ENCODE assay signal across 8 cellular contexts in the genomic region with DNA sequence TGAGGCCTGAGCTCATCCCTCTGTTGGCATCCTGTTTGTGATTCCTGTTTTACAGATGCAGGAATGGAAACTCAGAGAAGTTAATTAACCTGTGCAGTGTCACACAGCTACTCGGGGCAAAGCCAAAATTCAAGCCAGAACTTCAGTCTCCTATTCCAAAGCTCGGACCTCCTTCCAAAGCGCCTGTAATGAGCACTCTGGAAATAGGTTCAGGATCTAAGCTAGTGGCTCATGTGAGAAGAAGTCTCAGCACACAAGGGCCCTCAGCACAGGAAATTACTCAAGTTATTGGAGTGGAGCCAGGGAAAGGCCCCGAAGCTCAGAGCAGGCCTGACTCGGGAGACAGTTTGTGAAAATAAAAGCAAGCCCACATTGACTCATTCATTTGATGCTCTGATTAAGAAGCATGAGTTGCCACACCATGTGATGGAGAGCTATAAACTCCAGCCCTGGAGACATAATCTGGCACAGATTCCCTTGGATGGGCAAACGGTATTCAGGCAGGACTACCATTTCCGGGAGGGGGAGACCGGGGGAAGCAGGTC. TPM values are rescaled to one million over a fixed set of nuclear protein-coding genes. Genes with fewer than 3 reads are reported as not detected.
DNase-seq lines count a peak whose midpoint lies in the region; ATAC-seq and TF ChIP-seq lines count a peak whose summit lies in the region.

No MANE protein-coding gene starts in this region.

- H3K9me3 ChIP-seq in subcutaneous abdominal adipose tissue (ENCODE audit: control insufficient read depth in 5 of 5, low read length in 5 of 5): no peaks in the 10 kb centered on the region

- peak overlapping the region; percentile 62 for H3K27ac Mint-ChIP-seq in activated CD8-positive, alpha-beta memory T cell treated with anti-CD3 and anti-CD28 coated beads, Interleukin-2, amount 10 ng/mL, durations not matched to agents 7 days and 5 days
- peak overlapping the region; percentile 74 to 96 (median 84) for H3K27ac Mint-ChIP-seq in nephron

- H3K36me3 ChIP-seq in subcutaneous abdominal adipose tissue (ENCODE audit: control insufficient read depth in 5 of 5, insufficient read depth in 5 of 5, low read length in 5 of 5): no peaks in the 10 kb centered on the region

- no peak overlapping the region for H3K4me3 Mint-ChIP-seq in activated CD8-positive, alpha-beta memory T cell treated with anti-CD3 and anti-CD28 coated beads, Interleukin-2, amount 10 ng/mL, durations not matched to agents 7 days and 5 days
- no peak overlapping the region for H3K4me3 Mint-ChIP-seq in nephron

- DNase-seq in GM12865 (ENCODE audit: low read depth) (peak; percentile 84), NCI-H446 treated with DMSO at 0.1 percent for 48 hours (lab: John Stamatoyannopoulos, UW) (peak; percentile 85), epithelial cell of proximal tubule (ENCODE audit: low read depth) (peak; percentile 100), NCI-H526 treated with DMSO at 0.1 percent for 48 hours (lab: John Stamatoyannopoulos, UW) (no peak)
- peak; percentile 55 for DNase-seq in activated CD8-positive, alpha-beta memory T cell treated with anti-CD3 and anti-CD28 coated beads, Interleukin-2, amount 10 ng/mL, durations not matched to agents 7 days and 5 days

- CTCF ChIA-PET in activated CD8-positive, alpha-beta memory T cell treated with anti-CD3 and anti-CD28 coated beads, Interleukin-2, amount 10 ng/mL, durations not matched to agents 7 days and 5 days (lab: Charles Lee): interaction anchor here (0.6 to 1.0 kb wide), 4 partner anchors 15 to 92 kb away, joined by 3 to 5 read pairs (median 3); no protein-coding TSS in a partner anchor

- H3K4me1 ChIP-seq in subcutaneous abdominal adipose tissue (ENCODE audit: control insufficient read depth in 5 of 5, insufficient read depth in 5 of 5, low read length in 5 of 5): peaks cover 2 to 40% (median 20%) of the 10 kb centered on the region in 5 donors

- ATAC-seq in HG02884 (IDR thresholded peaks at IDR 0.05; ENCODE audit: unreplicated experiment): peak; percentile 85
- peak; percentile 78 for ATAC-seq in activated CD8-positive, alpha-beta memory T cell treated with anti-CD3 and anti-CD28 coated beads, Interleukin-2, amount 10 ng/mL, durations not matched to agents 7 days and 5 days

- H3K4me1 Mint-ChIP-seq in activated CD8-positive, alpha-beta memory T cell treated with anti-CD3 and anti-CD28 coated beads, Interleukin-2, amount 10 ng/mL, durations not matched to agents 7 days and 5 days: peaks cover 19% of the 10 kb centered on the region
- H3K4me1 Mint-ChIP-seq in nephron: peaks cover 28% of the 10 kb centered on the region

- H3K27me3 Mint-ChIP-seq in activated CD8-positive, alpha-beta memory T cell treated with anti-CD3 and anti-CD28 coated beads, Interleukin-2, amount 10 ng/mL, durations not matched to agents 7 days and 5 days: no peaks in the 10 kb centered on the region
- no peaks in the 10 kb centered on the region for H3K27me3 Mint-ChIP-seq in nephron (ENCODE audit: low read depth)

- no peaks in the 10 kb centered on the region for H3K9me3 Mint-ChIP-seq in activated CD8-positive, alpha-beta memory T cell treated with anti-CD3 and anti-CD28 coated beads, Interleukin-2, amount 10 ng/mL, durations not matched to agents 7 days and 5 days (ENCODE audit: low read depth)
- H3K9me3 Mint-ChIP-seq in nephron: no peaks in the 10 kb centered on the region

- TF ChIP-seq CTCF in GM12865 (IDR thresholded peaks at IDR 0.05; ENCODE audit: insufficient read depth, low read depth, low read length, missing control alignments) (no peak), epithelial cell of proximal tubule (conservative IDR thresholded peaks at IDR 0.05; ENCODE audit: low read depth, low read length) (no peak), nephron (IDR thresholded peaks at IDR 0.05; ENCODE audit: unreplicated experiment in 3 of 3) (no peak)

- no peaks in the 10 kb centered on the region for H3K36me3 Mint-ChIP-seq in activated CD8-positive, alpha-beta memory T cell treated with anti-CD3 and anti-CD28 coated beads, Interleukin-2, amount 10 ng/mL, durations not matched to agents 7 days and 5 days
- no peaks in the 10 kb centered on the region for H3K36me3 Mint-ChIP-seq in nephron (ENCODE audit: low read depth)

- peak overlapping the region; percentile 85 for H3K27ac ChIP-seq in subcutaneous abdominal adipose tissue (ENCODE audit: low read depth, low read length)

- peak overlapping the region in 3 of 5 donors; percentile 48 to 57 (median 56) for H3K9ac ChIP-seq in subcutaneous abdominal adipose tissue (ENCODE audit: low read length in 5 of 5)

- H3K4me3 ChIP-seq in GM12865 (ENCODE audit: low read depth, low read length): no peak overlapping the region
- no peak overlapping the region for H3K4me3 ChIP-seq in epithelial cell of proximal tubule (ENCODE audit: low read depth, low read length)
- H3K4me3 ChIP-seq in subcutaneous abdominal adipose tissue (ENCODE audit: low read depth in 1 of 5, low read length in 5 of 5): peak overlapping the region in 1 of 5 donors; percentile 23

- no peaks in the 10 kb centered on the region for H3K27me3 ChIP-seq in subcutaneous abdominal adipose tissue (ENCODE audit: control insufficient read depth in 5 of 5, insufficient read depth in 4 of 5, low read length in 5 of 5)

RNA-seq across cellular contexts. Expression of a gene that starts 50.6 kb away (rescaled TPM):
- total RNA-seq in activated CD8-positive, alpha-beta memory T cell treated with anti-CD3 and anti-CD28 coated beads, Interleukin-2, amount 10 ng/mL, durations not matched to agents 7 days and 5 days: 100 to 1,000 TPM in 1 of 2 experiments, 10 to 100 TPM in 1; 64.9 to 131 TPM
- total RNA-seq in epithelial cell of proximal tubule: 2.5 and 10.3 TPM in 2 replicates
